In genomic region chr11:70187771-70188170, GRCh38 we compare ENCODE assay signal across 28 cellular contexts.
"Had no signal": no experiment of that assay in that cellular context is flagged by ENCODE, and none has a peak within 500 bp of the region (broad histone marks: within the 10 kb centered on the region; RNA-seq: fewer than 3 reads in every experiment).

No MANE protein-coding gene starts in this region.

- DNase-seq: stimulated activated CD4-positive, alpha-beta T cell treated with anti-CD3 and anti-CD28 coated beads, Interleukin-2, amount 100 ng/mL, for 48 hours; stimulated activated CD4-positive, alpha-beta T cell treated with anti-CD3 and anti-CD28 coated beads, Interleukin-4, amount 100 ng/mL, for 1 hour; stimulated activated CD4-positive, alpha-beta T cell treated with anti-CD3 and anti-CD28 coated beads, Interleukin-4, amount 100 ng/mL, for 24 hours; stimulated activated CD4-positive, alpha-beta T cell treated with anti-CD3 and anti-CD28 coated beads, Interleukin-4, amount 100 ng/mL, for 4 hours; stimulated activated CD8-positive, alpha-beta memory T cell treated with anti-CD3 and anti-CD28 coated beads, Interleukin-4, amount 100 ng/mL, for 48 hours; stimulated activated naive B cell treated with anti-CD40 and anti-IgM and Interleukin-4, amounts not matched to agents 10 μg/mL and 1 μg/mL and 100 μg/mL, for 72 hours; stimulated activated naive CD4-positive, alpha-beta T cell; stimulated activated naive CD4-positive, alpha-beta T cell treated with Interleukin-2 at 50 U/mL for 16 hours; stimulated activated naive CD8-positive, alpha-beta T cell treated with anti-CD3 and anti-CD28 coated beads, Interleukin-15, amount 100 ng/mL, for 72 hours; stimulated activated naive CD8-positive, alpha-beta T cell treated with anti-CD3 and anti-CD28 coated beads, Interleukin-15, Interleukin-2, amounts not matched to agents 100 U/mL and 50 U/mL, for 24 hours; stomach; substantia nigra; testis; thyroid gland; tibial artery; transverse colon; trophoblast cell; upper lobe of left lung; upper lobe of right lung; uterus had no signal

- H3K36me3 Mint-ChIP-seq: stimulated activated effector memory CD8-positive, alpha-beta T cell treated with anti-CD3 and anti-CD28 coated beads, Interleukin-12 subunit alpha, Interleukin-12 subunit beta, amount 100 ng/mL, for 72 hours; stimulated activated memory B cell treated with anti-CD40 and anti-IgM and Interleukin-4, amounts not matched to agents 10 μg/mL and 1 μg/mL and 100 μg/mL, for 72 hours; stimulated activated naive B cell treated with anti-CD40 and anti-IgM and Interleukin-4, amounts not matched to agents 10 μg/mL and 1 μg/mL and 100 μg/mL, for 72 hours; type B pancreatic cell had no signal

- H3K27me3 ChIP-seq: suprapubic skin, testis, thyroid gland, tibial artery, upper lobe of left lung, upper lobe of right lung, uterus, vagina had no signal

- H3K4me1 ChIP-seq: testis, thyroid gland, transverse colon, upper lobe of left lung, upper lobe of right lung, uterus had no signal

- H3K9me3 Mint-ChIP-seq: stimulated activated effector memory CD8-positive, alpha-beta T cell treated with anti-CD3 and anti-CD28 coated beads, Interleukin-12 subunit alpha, Interleukin-12 subunit beta, amount 100 ng/mL, for 72 hours; stimulated activated memory B cell treated with anti-CD40 and anti-IgM and Interleukin-4, amounts not matched to agents 10 μg/mL and 1 μg/mL and 100 μg/mL, for 72 hours; stimulated activated naive B cell treated with anti-CD40 and anti-IgM and Interleukin-4, amounts not matched to agents 10 μg/mL and 1 μg/mL and 100 μg/mL, for 72 hours; stimulated activated naive CD8-positive, alpha-beta T cell treated with anti-CD3 and anti-CD28 coated beads, Interleukin-15, amount 100 ng/mL, for 72 hours; stimulated activated naive CD8-positive, alpha-beta T cell treated with anti-CD3 and anti-CD28 coated beads, Interleukin-15, Interleukin-2, amounts not matched to agents 100 ng/mL and 50 ng/mL, for 24 hours; type B pancreatic cell had no signal

- ATAC-seq: stimulated activated effector memory CD8-positive, alpha-beta T cell treated with anti-CD3 and anti-CD28 coated beads, Interleukin-12 subunit alpha, Interleukin-12 subunit beta, amount 100 ng/mL, for 72 hours; stimulated activated memory B cell treated with anti-CD40 and anti-IgM and Interleukin-4, amounts not matched to agents 10 μg/mL and 1 μg/mL and 100 μg/mL, for 72 hours; stimulated activated naive B cell treated with anti-CD40 and anti-IgM and Interleukin-4, amounts not matched to agents 10 μg/mL and 1 μg/mL and 100 μg/mL, for 72 hours; stimulated activated naive CD8-positive, alpha-beta T cell treated with anti-CD3 and anti-CD28 coated beads, Interleukin-15, amount 100 ng/mL, for 72 hours; stimulated activated naive CD8-positive, alpha-beta T cell treated with anti-CD3 and anti-CD28 coated beads, Interleukin-15, Interleukin-2, amounts not matched to agents 100 U/mL and 50 U/mL, for 24 hours; upper lobe of right lung had no signal

- H3K4me3 Mint-ChIP-seq: stimulated activated effector memory CD8-positive, alpha-beta T cell treated with anti-CD3 and anti-CD28 coated beads, Interleukin-12 subunit alpha, Interleukin-12 subunit beta, amount 100 ng/mL, for 72 hours; stimulated activated memory B cell treated with anti-CD40 and anti-IgM and Interleukin-4, amounts not matched to agents 10 μg/mL and 1 μg/mL and 100 μg/mL, for 72 hours; stimulated activated naive B cell treated with anti-CD40 and anti-IgM and Interleukin-4, amounts not matched to agents 10 μg/mL and 1 μg/mL and 100 μg/mL, for 72 hours; stimulated activated naive CD8-positive, alpha-beta T cell treated with anti-CD3 and anti-CD28 coated beads, Interleukin-15, amount 100 ng/mL, for 72 hours; stimulated activated naive CD8-positive, alpha-beta T cell treated with anti-CD3 and anti-CD28 coated beads, Interleukin-15, Interleukin-2, amounts not matched to agents 100 ng/mL and 50 ng/mL, for 24 hours; type B pancreatic cell had no signal

- H3K9me3 ChIP-seq: stomach, suprapubic skin, testis, thoracic aorta, thyroid gland, tibial artery, tibial nerve, transverse colon, upper lobe of left lung, upper lobe of right lung, uterus, vagina had no signal

- H3K27ac Mint-ChIP-seq: stimulated activated effector memory CD8-positive, alpha-beta T cell treated with anti-CD3 and anti-CD28 coated beads, Interleukin-12 subunit alpha, Interleukin-12 subunit beta, amount 100 ng/mL, for 72 hours; stimulated activated memory B cell treated with anti-CD40 and anti-IgM and Interleukin-4, amounts not matched to agents 10 μg/mL and 1 μg/mL and 100 μg/mL, for 72 hours; stimulated activated naive B cell treated with anti-CD40 and anti-IgM and Interleukin-4, amounts not matched to agents 10 μg/mL and 1 μg/mL and 100 μg/mL, for 72 hours; stimulated activated naive CD8-positive, alpha-beta T cell treated with anti-CD3 and anti-CD28 coated beads, Interleukin-15, amount 100 ng/mL, for 72 hours; stimulated activated naive CD8-positive, alpha-beta T cell treated with anti-CD3 and anti-CD28 coated beads, Interleukin-15, Interleukin-2, amounts not matched to agents 100 ng/mL and 50 ng/mL, for 24 hours; type B pancreatic cell had no signal

- H3K4me1 Mint-ChIP-seq: stimulated activated memory B cell treated with anti-CD40 and anti-IgM and Interleukin-4, amounts not matched to agents 10 μg/mL and 1 μg/mL and 100 μg/mL, for 72 hours had no signal

- H3K27ac ChIP-seq: stomach, suprapubic skin, testis, thyroid gland, tibial artery, tibial nerve, transverse colon, upper lobe of left lung, upper lobe of right lung, uterus, vagina had no signal

- H3K4me3 ChIP-seq: stomach, suprapubic skin, testis, thoracic aorta, thyroid gland, tibial artery, tibial nerve, transverse colon, upper lobe of left lung, upper lobe of right lung, uterus, vagina had no signal

- H3K36me3 ChIP-seq: suprapubic skin, tibial nerve, transverse colon, upper lobe of left lung, upper lobe of right lung, uterus, vagina had no signal
